In genomic region chr19:799076-799881, GRCh38 we compare ENCODE assay signal across 6 cellular contexts. TPM values are rescaled to one million over a fixed set of nuclear protein-coding genes. Genes with fewer than 3 reads are reported as not detected.
A peak's percentile ranks its signal among the peaks of the same experiment; 100 is the strongest.
DNase-seq lines count a peak whose midpoint lies in the region; ATAC-seq and TF ChIP-seq lines count a peak whose summit lies in the region.

No MANE protein-coding gene starts in this region.

- no peaks in the 10 kb centered on the region for H3K27me3 Mint-ChIP-seq in CD8-positive, alpha-beta T cell (ENCODE audit: low read depth)
- no peaks in the 10 kb centered on the region for H3K27me3 Mint-ChIP-seq in stimulated activated memory B cell treated with anti-CD40 and anti-IgM and Interleukin-4, amounts not matched to agents 10 μg/mL and 1 μg/mL and 100 μg/mL, for 72 hours

- H3K27ac Mint-ChIP-seq in CD8-positive, alpha-beta T cell, result peak overlapping the region; percentile 87
- peak overlapping the region; percentile 90 for H3K27ac Mint-ChIP-seq in stimulated activated memory B cell treated with anti-CD40 and anti-IgM and Interleukin-4, amounts not matched to agents 10 μg/mL and 1 μg/mL and 100 μg/mL, for 72 hours

- H3K9ac ChIP-seq in NT2/D1 (ENCODE audit: insufficient read length, low read depth), result peak overlapping the region; percentile 91

- POLR2A ChIA-PET in CD8-positive, alpha-beta T cell (lab: Charles Lee), result no interaction called here

- no peaks in the 10 kb centered on the region for H3K9me3 ChIP-seq in CD8-positive, alpha-beta T cell (ENCODE audit: low read length)
- H3K9me3 ChIP-seq in NT2/D1 (ENCODE audit: insufficient read depth, low read length), result no peaks in the 10 kb centered on the region

- H3K4me1 ChIP-seq in CD8-positive, alpha-beta T cell (ENCODE audit: insufficient read depth, low read length), result peaks cover 53% of the 10 kb centered on the region
- peaks cover 40% of the 10 kb centered on the region for H3K4me1 ChIP-seq in NT2/D1 (ENCODE audit: insufficient read depth, insufficient read length)

- peak overlapping the region; percentile 55 for H3K27ac ChIP-seq in CD8-positive, alpha-beta T cell (ENCODE audit: low read depth, low read length)

- intact Hi-C loops in CD8-positive, alpha-beta T cell (cut with DNase I, micrococcal nuclease), result loop anchor here (5.0 to 10.0 kb wide), 4 partner anchors 276 to 693 kb away; partner anchors contain the start of genes PCSK4 (in 1 of the 2), POLR2E (in 1 of the 2) and REEP6 (in 1 of the 2)

- no peak for TF ChIP-seq CTCF in CD8-positive, alpha-beta T cell (IDR thresholded peaks at IDR 0.05)
- TF ChIP-seq CTCF in epithelial cell of proximal tubule (conservative IDR thresholded peaks at IDR 0.05; ENCODE audit: low read depth, low read length), result peak; percentile 33

- no peaks in the 10 kb centered on the region for H3K27me3 ChIP-seq in CD8-positive, alpha-beta T cell (ENCODE audit: insufficient read depth, low read length)
- no peaks in the 10 kb centered on the region for H3K27me3 ChIP-seq in NT2/D1 (ENCODE audit: insufficient read depth, insufficient read length)

- peaks cover 48% of the 10 kb centered on the region for H3K4me1 Mint-ChIP-seq in CD8-positive, alpha-beta T cell (ENCODE audit: low read depth)
- peaks cover 52% of the 10 kb centered on the region for H3K4me1 Mint-ChIP-seq in stimulated activated memory B cell treated with anti-CD40 and anti-IgM and Interleukin-4, amounts not matched to agents 10 μg/mL and 1 μg/mL and 100 μg/mL, for 72 hours

- H3K4me3 Mint-ChIP-seq in CD8-positive, alpha-beta T cell, result peak overlapping the region; percentile 90
- peak overlapping the region; percentile 89 for H3K4me3 Mint-ChIP-seq in stimulated activated memory B cell treated with anti-CD40 and anti-IgM and Interleukin-4, amounts not matched to agents 10 μg/mL and 1 μg/mL and 100 μg/mL, for 72 hours

- DNase-seq in CD8-positive, alpha-beta T cell, result peak in 2 of 7 experiments; percentile 31 to 39
- no peak for DNase-seq in NT2/D1 (ENCODE audit: low read depth, low spot score)
- no peak for DNase-seq in epithelial cell of proximal tubule (ENCODE audit: low read depth)
- DNase-seq in NAMALWA (ENCODE audit: low spot score), result no peak

- no peak for ATAC-seq in CD8-positive, alpha-beta T cell
- no peak for ATAC-seq in stimulated activated memory B cell treated with anti-CD40 and anti-IgM and Interleukin-4, amounts not matched to agents 10 μg/mL and 1 μg/mL and 100 μg/mL, for 72 hours
- ATAC-seq in GM18520 (IDR thresholded peaks at IDR 0.05; ENCODE audit: unreplicated experiment), result no peak

- peaks cover 5% of the 10 kb centered on the region for H3K36me3 ChIP-seq in CD8-positive, alpha-beta T cell (ENCODE audit: insufficient read depth, low read length)
- peaks cover 62% of the 10 kb centered on the region for H3K36me3 ChIP-seq in NT2/D1 (ENCODE audit: insufficient read depth, insufficient read length, low read length)

- H3K4me3 ChIP-seq in CD8-positive, alpha-beta T cell (ENCODE audit: low read depth, low read length), result peak overlapping the region; percentile 71
- H3K4me3 ChIP-seq in NT2/D1 (ENCODE audit: insufficient read length, low read depth), result peak overlapping the region; percentile 85
- peak overlapping the region; percentile 92 for H3K4me3 ChIP-seq in epithelial cell of proximal tubule (ENCODE audit: low read depth, low read length)

- peaks cover 36% of the 10 kb centered on the region for H3K36me3 Mint-ChIP-seq in CD8-positive, alpha-beta T cell
- H3K36me3 Mint-ChIP-seq in stimulated activated memory B cell treated with anti-CD40 and anti-IgM and Interleukin-4, amounts not matched to agents 10 μg/mL and 1 μg/mL and 100 μg/mL, for 72 hours, result peaks cover 41% of the 10 kb centered on the region

- no peaks in the 10 kb centered on the region for H3K9me3 Mint-ChIP-seq in CD8-positive, alpha-beta T cell
- no peaks in the 10 kb centered on the region for H3K9me3 Mint-ChIP-seq in stimulated activated memory B cell treated with anti-CD40 and anti-IgM and Interleukin-4, amounts not matched to agents 10 μg/mL and 1 μg/mL and 100 μg/mL, for 72 hours

- CTCF ChIA-PET in CD8-positive, alpha-beta T cell (lab: Charles Lee), result interaction anchor here (0.9 to 1.0 kb wide), 2 partner anchors 29 to 122 kb away, joined by 3 read pairs; no protein-coding TSS in a partner anchor

RNA-seq across cellular contexts. Expression of gene PTBP1, which starts 2.0 kb away (rescaled TPM):
- total RNA-seq in CD8-positive, alpha-beta T cell, result 100 to 1,000 TPM; 248 to 266 TPM
- 186 and 453 TPM in 2 replicates for total RNA-seq in epithelial cell of proximal tubule

RNA-seq across cellular contexts. Expression of gene PLPPR3, which starts 22.5 kb away (rescaled TPM):
- total RNA-seq in CD8-positive, alpha-beta T cell, result not detected
- total RNA-seq in epithelial cell of proximal tubule, result 0.07 and 0.75 TPM in 2 replicates

RNA-seq across cellular contexts. Expression of gene AZU1, which starts 28.4 kb away (rescaled TPM):
- under 1 TPM; 0.69 to 0.87 TPM for total RNA-seq in CD8-positive, alpha-beta T cell
- total RNA-seq in epithelial cell of proximal tubule, result not detected in 2 replicates

RNA-seq across cellular contexts. Expression of gene PRTN3, which starts 41.5 kb away (rescaled TPM):
- total RNA-seq in CD8-positive, alpha-beta T cell, result not detected
- not detected in 2 replicates for total RNA-seq in epithelial cell of proximal tubule

RNA-seq across cellular contexts. Expression of gene MISP, which starts 48.4 kb away (rescaled TPM):
- total RNA-seq in CD8-positive, alpha-beta T cell, result not detected
- 25.2 and 41.5 TPM in 2 replicates for total RNA-seq in epithelial cell of proximal tubule
